Comparison of ENCODE assay signal across 1 cellular context in the genomic region with DNA sequence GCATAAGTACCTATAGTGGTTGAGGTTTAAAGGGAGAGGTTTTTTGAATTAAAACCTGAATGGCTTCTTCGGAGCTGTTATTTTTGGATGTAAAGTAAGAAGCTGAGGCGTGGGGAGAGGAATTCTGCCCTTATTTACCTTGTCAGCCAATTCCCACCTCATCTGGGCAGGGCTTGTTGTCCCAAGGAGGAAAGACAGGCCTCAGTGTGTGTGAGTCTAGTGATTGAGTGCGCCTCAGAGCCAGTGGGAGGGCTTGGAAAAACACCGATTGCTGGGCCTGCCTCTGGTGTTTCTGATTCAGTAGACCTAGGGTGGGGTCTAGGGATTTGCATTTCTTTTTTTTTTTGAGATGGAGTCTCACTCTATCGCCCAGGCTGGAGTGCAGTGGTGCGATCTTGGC.
TF ChIP-seq lines count a peak whose summit lies in the region.

No MANE protein-coding gene starts in this region.

TF ChIP-seq in SK-N-SH treated with all-trans-retinoic acid at 6 μM for 48 hours, 23 proteins besides CTCF, POLR2A, EP300 and RAD21 (continued from another document):
- TF ChIP-seq PATZ1 (CRISPR knock-in tag; IDR thresholded peaks at IDR 0.05; ENCODE audit: borderline replicate concordance) (no peak), ZFP3 (CRISPR knock-in tag; IDR thresholded peaks at IDR 0.05) (no peak), PPARA (CRISPR knock-in tag; IDR thresholded peaks at IDR 0.05; ENCODE audit: borderline replicate concordance) (no peak), TOX (CRISPR knock-in tag; IDR thresholded peaks at IDR 0.05; ENCODE audit: borderline replicate concordance) (no peak), ZC3H10 (CRISPR knock-in tag; IDR thresholded peaks at IDR 0.05) (no peak), ARNTL (CRISPR knock-in tag; IDR thresholded peaks at IDR 0.05; ENCODE audit: borderline replicate concordance, low read depth) (no peak), ESRRG (CRISPR knock-in tag; IDR thresholded peaks at IDR 0.05) (no peak), CSDC2 (CRISPR knock-in tag; IDR thresholded peaks at IDR 0.05) (no peak), SNAI2 (CRISPR knock-in tag; IDR thresholded peaks at IDR 0.05) (no peak), TSHZ2 (CRISPR knock-in tag; IDR thresholded peaks at IDR 0.05) (no peak), ZNF70 (CRISPR knock-in tag; IDR thresholded peaks at IDR 0.05) (no peak)
- TF ChIP-seq, protein P1, sequence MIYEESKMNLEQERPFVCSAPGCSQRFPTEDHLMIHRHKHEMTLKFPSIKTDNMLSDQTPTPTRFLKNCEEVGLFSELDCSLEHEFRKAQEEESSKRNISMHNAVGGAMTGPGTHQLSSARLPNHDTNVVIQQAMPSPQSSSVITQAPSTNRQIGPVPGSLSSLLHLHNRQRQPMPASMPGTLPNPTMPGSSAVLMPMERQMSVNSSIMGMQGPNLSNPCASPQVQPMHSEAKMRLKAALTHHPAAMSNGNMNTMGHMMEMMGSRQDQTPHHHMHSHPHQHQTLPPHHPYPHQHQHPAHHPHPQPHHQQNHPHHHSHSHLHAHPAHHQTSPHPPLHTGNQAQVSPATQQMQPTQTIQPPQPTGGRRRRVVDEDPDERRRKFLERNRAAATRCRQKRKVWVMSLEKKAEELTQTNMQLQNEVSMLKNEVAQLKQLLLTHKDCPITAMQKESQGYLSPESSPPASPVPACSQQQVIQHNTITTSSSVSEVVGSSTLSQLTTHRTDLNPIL (CRISPR knock-in tag; IDR thresholded peaks at IDR 0.05; ENCODE audit: low read depth): no peak
